Comparison of ENCODE assay signal across 21 cellular contexts in genomic region chr13:87778128-87778527, GRCh38.
DNase-seq lines count a peak whose midpoint lies in the region; ATAC-seq, FAIRE-seq and TF ChIP-seq lines count a peak whose summit lies in the region.
"Had no signal": no experiment of that assay in that cellular context is flagged by ENCODE, and none has a peak within 500 bp of the region (broad histone marks: within the 10 kb centered on the region; RNA-seq: fewer than 3 reads in every experiment).

No MANE protein-coding gene starts in this region.

- no peaks in the 10 kb centered on the region for H3K79me2 ChIP-seq in Karpas-422 (ENCODE audit: low read length)

- H3K9me3 ChIP-seq in A549 = no peaks in the 10 kb centered on the region
- no peaks in the 10 kb centered on the region for H3K9me3 ChIP-seq in Karpas-422 (ENCODE audit: low read length)
- H3K9me3 ChIP-seq in suprapubic skin = no peaks in the 10 kb centered on the region
- H3K9me3 ChIP-seq: BLaER1 treated with 17β-estradiol and CSF1 and Interleukin-3, amounts not matched to agents 10 nM and 100 nM; Caco-2 had no signal

- H4K20me1 ChIP-seq in Karpas-422 (ENCODE audit: insufficient read depth, low read depth, low read length) = no peaks in the 10 kb centered on the region
- H4K20me1 ChIP-seq: BLaER1 treated with 17β-estradiol and CSF1 and Interleukin-3, amounts not matched to agents 10 nM and 100 nM had no signal

- 95% methylated on average over 3 of the region's 3 CpGs for WGBS in A549 (ENCODE audit: missing lambda C conversion rate)
- WGBS in suprapubic skin = 85% methylated on average over 3 of the region's 3 CpGs

- POLR2A ChIA-PET in A549 (lab: Yijun Ruan, JAX) (no interaction called here), GM10248 (lab: Yijun Ruan, JAX) (no interaction called here)

- intact Hi-C loops in posterior vena cava (cut with DNase I) = no loop called here

- peak overlapping the region; percentile 77 for H2AFZ ChIP-seq in Karpas-422 (ENCODE audit: low read length)

- H3K4me2 ChIP-seq in A549 (no peak overlapping the region), Karpas-422 (ENCODE audit: low read depth, low read length, poor library complexity, severe bottlenecking) (no peak overlapping the region)

- TF ChIP-seq RAD21 in A549 (conservative IDR thresholded peaks at IDR 0.05 in 1 of 2, IDR thresholded peaks at IDR 0.05 in 1 of 2) = no peak

- no peak for TF ChIP-seq EP300 in A549 (IDR thresholded peaks at IDR 0.05)
- no peak for TF ChIP-seq EP300 in suprapubic skin (IDR thresholded peaks at IDR 0.05)

- ATAC-seq in A549 = no peak
- ATAC-seq: CD8-positive, alpha-beta T cell; GM12878 had no signal

- H3K4me3 ChIP-seq in A549 = no peak overlapping the region
- H3K4me3 ChIP-seq in Karpas-422 (ENCODE audit: low read length) = no peak overlapping the region
- H3K4me3 ChIP-seq in suprapubic skin = no peak overlapping the region
- H3K4me3 ChIP-seq: BLaER1 treated with 17β-estradiol and CSF1 and Interleukin-3, amounts not matched to agents 10 nM and 100 nM; GM12878 had no signal

- TF ChIP-seq POLR2A in A549 (IDR thresholded peaks at IDR 0.05; ENCODE audit: low read length) = no peak
- no peak for TF ChIP-seq POLR2A in suprapubic skin (IDR thresholded peaks at IDR 0.05)

- no peak for TF ChIP-seq CTCF in A549 (IDR thresholded peaks at IDR 0.05)
- no peak for TF ChIP-seq CTCF in GM10248 (IDR thresholded peaks at IDR 0.05; ENCODE audit: control extremely low read depth, extremely low read depth, low read depth, missing control alignments)
- no peak for TF ChIP-seq CTCF in suprapubic skin (IDR thresholded peaks at IDR 0.05)

- CTCF ChIA-PET in A549 (lab: Yijun Ruan, JAX) (no interaction called here), GM10248 (lab: Yijun Ruan, JAX) (interaction anchor here (0.8 kb wide), 1 partner anchor 9 kb away, joined by 3 read pairs; no protein-coding TSS in a partner anchor)

- no peak overlapping the region for H3K9ac ChIP-seq in Karpas-422 (ENCODE audit: low read length)
- H3K9ac ChIP-seq: BLaER1 treated with 17β-estradiol and CSF1 and Interleukin-3, amounts not matched to agents 10 nM and 100 nM had no signal

- H3K4me1 ChIP-seq in A549 (no peaks in the 10 kb centered on the region), Karpas-422 (ENCODE audit: low read length) (peaks cover 28% of the 10 kb centered on the region), suprapubic skin (no peaks in the 10 kb centered on the region)
- H3K4me1 ChIP-seq: Caco-2 had no signal

- DNase-seq in A549 (ENCODE audit: low read depth in 1 of 2, low spot score in 1 of 2) = no peak
- DNase-seq in Karpas-422 = no peak
- peak; percentile 38 for DNase-seq in posterior vena cava (ENCODE audit: low spot score)
- no peak for DNase-seq in GM10248 (ENCODE audit: extremely low spot score)
- DNase-seq in suprapubic skin (ENCODE audit: low spot score in 2 of 2) = no peak
- DNase-seq: 8988T; AML-193; Calu3; CD4-positive, alpha-beta T cell; CD8-positive, alpha-beta T cell; DMS79 treated with DMSO at 0.1 percent for 48 hours; GF-D8 had no signal

- no peaks in the 10 kb centered on the region for H3K9me2 ChIP-seq in Karpas-422 (replicated peaks; ENCODE audit: insufficient read depth, low read length)

- H3K27me3 ChIP-seq in Karpas-422 (ENCODE audit: low read length) = no peaks in the 10 kb centered on the region
- no peaks in the 10 kb centered on the region for H3K27me3 ChIP-seq in suprapubic skin
- H3K27me3 ChIP-seq: BLaER1 treated with 17β-estradiol and CSF1 and Interleukin-3, amounts not matched to agents 10 nM and 100 nM had no signal

- FAIRE-seq in A549 (lab: Jason Lieb, UNC) = no peak
- FAIRE-seq: A204.1, D721Med, G401.6, GM12878, GM12892, GM18507 had no signal

- H3K27ac ChIP-seq in A549 = no peak overlapping the region
- no peak overlapping the region for H3K27ac ChIP-seq in Karpas-422 (ENCODE audit: low read length)
- no peak overlapping the region for H3K27ac ChIP-seq in suprapubic skin
- H3K27ac ChIP-seq: BLaER1 treated with 17β-estradiol and CSF1 and Interleukin-3, amounts not matched to agents 10 nM and 100 nM; C4-2B had no signal

- no peaks in the 10 kb centered on the region for H3K36me3 ChIP-seq in Karpas-422 (ENCODE audit: insufficient read depth, low read length)
- H3K36me3 ChIP-seq in suprapubic skin = no peaks in the 10 kb centered on the region
- H3K36me3 ChIP-seq: BLaER1 treated with 17β-estradiol and CSF1 and Interleukin-3, amounts not matched to agents 10 nM and 100 nM had no signal

TF ChIP-seq in A549, 52 proteins besides CTCF, POLR2A, EP300 and RAD21:
- TF ChIP-seq MAFK (IDR thresholded peaks at IDR 0.05; ENCODE audit: partially characterized antibody) (peak; percentile 29), BHLHE40 (IDR thresholded peaks at IDR 0.05; ENCODE audit: low read depth, low read length) (no peak)
TF ChIP-seq in A549: peak in this region for 1.
